ENCODE assay signal across 18 cellular contexts in genomic region chr18:43933177-43933576, GRCh38.
"Had no signal": no experiment of that assay in that cellular context is flagged by ENCODE, and none has a peak within 500 bp of the region (broad histone marks: within the 10 kb centered on the region; RNA-seq: fewer than 3 reads in every experiment).

No MANE protein-coding gene starts in this region.

- H3K27me3 Mint-ChIP-seq: activated CD4-positive, alpha-beta memory T cell treated with anti-CD3 and anti-CD28 coated beads for 36 hours; activated naive CD4-positive, alpha-beta T cell treated with anti-CD3 and anti-CD28 coated beads, Interleukin-2, amount 10 ng/mL, durations not matched to agents 7 days and 5 days had no signal

- H3K36me3 ChIP-seq: gastrocnemius medialis, right atrium auricular region, thyroid gland, upper lobe of right lung had no signal

- H3K36me3 Mint-ChIP-seq: activated CD4-positive, alpha-beta memory T cell treated with anti-CD3 and anti-CD28 coated beads for 36 hours; activated naive CD4-positive, alpha-beta T cell treated with anti-CD3 and anti-CD28 coated beads, Interleukin-2, amount 10 ng/mL, durations not matched to agents 7 days and 5 days had no signal

- H3K4me1 Mint-ChIP-seq: activated naive CD4-positive, alpha-beta T cell treated with anti-CD3 and anti-CD28 coated beads, Interleukin-2, amount 10 ng/mL, durations not matched to agents 7 days and 5 days had no signal

- DNase-seq: activated CD4-positive, alpha-beta memory T cell treated with anti-CD3 and anti-CD28 coated beads for 36 hours; activated CD4-positive, alpha-beta T cell treated with anti-CD3 and anti-CD28 coated beads for 48 hours; activated effector memory CD4-positive, alpha-beta T cell treated with anti-CD3 and anti-CD28 coated beads, Interleukin-2, amount 50 U/mL, for 16 hours; activated naive CD4-positive, alpha-beta T cell treated with anti-CD3 and anti-CD28 coated beads, Interleukin-2, amount 10 ng/mL, durations not matched to agents 7 days and 5 days; activated T-cell treated with anti-CD3 and anti-CD28 coated beads, Interleukin-2, amount 50 U/mL, for 72 hours; anterior cingulate cortex; body of pancreas; dermis blood vessel endothelial cell; effector CD8-positive, alpha-beta T cell; erythroblast; gastrocnemius medialis; left ventricle myocardium superior; psoas muscle; stimulated activated CD4-positive, alpha-beta T cell treated with anti-CD3 and anti-CD28 coated beads, Interleukin-4, amount 100 ng/mL, for 24 hours; stimulated activated naive CD4-positive, alpha-beta T cell treated with Interleukin-2 at 50 U/mL for 16 hours; thyroid gland; upper lobe of right lung had no signal

- H3K4me3 ChIP-seq: body of pancreas, gastrocnemius medialis, psoas muscle, right atrium auricular region, thyroid gland, upper lobe of right lung had no signal

- H3K27me3 ChIP-seq: body of pancreas, gastrocnemius medialis, right atrium auricular region, thyroid gland, upper lobe of right lung had no signal

- H3K9me3 ChIP-seq: body of pancreas, gastrocnemius medialis, psoas muscle, right atrium auricular region, thyroid gland, upper lobe of right lung had no signal

- H3K27ac ChIP-seq: body of pancreas, psoas muscle, right atrium auricular region, thyroid gland, upper lobe of right lung had no signal

- H3K4me3 Mint-ChIP-seq: activated CD4-positive, alpha-beta memory T cell treated with anti-CD3 and anti-CD28 coated beads for 36 hours; activated naive CD4-positive, alpha-beta T cell treated with anti-CD3 and anti-CD28 coated beads, Interleukin-2, amount 10 ng/mL, durations not matched to agents 7 days and 5 days; activated T-cell treated with anti-CD3 and anti-CD28 coated beads, Interleukin-2, amount 50 U/mL, for 72 hours had no signal

- H3K27ac Mint-ChIP-seq: activated CD4-positive, alpha-beta memory T cell treated with anti-CD3 and anti-CD28 coated beads for 36 hours; activated naive CD4-positive, alpha-beta T cell treated with anti-CD3 and anti-CD28 coated beads, Interleukin-2, amount 10 ng/mL, durations not matched to agents 7 days and 5 days; activated T-cell treated with anti-CD3 and anti-CD28 coated beads, Interleukin-2, amount 50 U/mL, for 72 hours had no signal

- H3K4me1 ChIP-seq: psoas muscle, right atrium auricular region, thyroid gland, upper lobe of right lung had no signal
